In the genomic region with DNA sequence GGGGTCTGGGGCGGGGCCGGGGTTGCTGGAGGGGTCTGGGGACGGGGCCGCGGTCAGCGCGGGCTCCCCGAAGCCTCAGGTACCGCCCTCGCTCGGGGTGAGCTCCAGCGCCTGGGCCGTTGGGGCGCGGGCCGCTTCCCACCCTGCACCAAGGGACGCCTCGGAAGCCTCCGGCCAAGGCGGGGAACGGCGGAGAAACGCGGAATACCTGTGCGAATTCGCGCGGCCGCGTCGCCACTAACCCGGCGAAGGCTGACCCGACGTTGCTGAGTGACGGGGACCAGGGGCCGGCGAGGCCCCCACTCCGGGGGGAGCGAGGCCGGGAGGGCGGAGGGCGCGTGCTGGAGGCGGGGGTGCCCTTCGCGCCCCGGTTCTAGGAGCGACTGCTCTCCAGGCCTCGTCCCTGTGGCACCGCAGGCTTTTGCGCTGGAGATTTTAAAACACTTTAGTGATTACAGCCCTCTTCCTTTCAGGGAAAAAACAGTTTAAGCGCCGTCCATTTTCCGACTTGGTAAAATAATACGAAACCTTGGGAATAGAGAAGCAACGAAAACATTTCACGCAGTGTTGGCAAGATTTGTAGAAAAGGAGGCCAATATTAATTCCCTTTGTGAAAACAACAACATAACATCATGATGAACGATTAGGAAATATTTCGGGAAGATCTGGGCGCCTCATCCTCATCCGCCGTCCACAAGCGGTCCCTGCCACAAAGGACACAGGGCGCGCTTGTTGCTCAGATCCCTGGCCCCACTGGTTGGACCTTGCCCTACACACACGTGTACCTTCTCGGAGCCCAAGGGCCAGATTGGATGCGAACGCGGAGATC, we compare ENCODE assay signal across 8 cellular contexts. TPM values are rescaled to one million over a fixed set of nuclear protein-coding genes. Genes with fewer than 3 reads are reported as not detected.
DNase-seq lines count a peak whose midpoint lies in the region; ATAC-seq and TF ChIP-seq lines count a peak whose summit lies in the region.

No MANE protein-coding gene starts in this region.

- H3K9me3 Mint-ChIP-seq in activated naive CD4-positive, alpha-beta T cell treated with anti-CD3 and anti-CD28 coated beads for 36 hours, result peaks cover 8% of the 10 kb centered on the region
- peaks cover 4% of the 10 kb centered on the region for H3K9me3 Mint-ChIP-seq in activated B cell treated with CpG ODN at 0.5 μM for 24 hours

- no peak for TF ChIP-seq CTCF in activated B cell treated with CpG ODN at 0.5 μM for 24 hours (IDR thresholded peaks at IDR 0.05)
- no peak for TF ChIP-seq CTCF in sigmoid colon (IDR thresholded peaks at IDR 0.05)

- no peak overlapping the region for H3K27ac Mint-ChIP-seq in activated naive CD4-positive, alpha-beta T cell treated with anti-CD3 and anti-CD28 coated beads for 36 hours
- no peak overlapping the region for H3K27ac Mint-ChIP-seq in activated B cell treated with CpG ODN at 0.5 μM for 24 hours

- TF ChIP-seq EP300 in sigmoid colon (IDR thresholded peaks at IDR 0.05), result no peak

- peak overlapping the region; percentile 48 for H3K4me3 Mint-ChIP-seq in activated naive CD4-positive, alpha-beta T cell treated with anti-CD3 and anti-CD28 coated beads for 36 hours
- H3K4me3 Mint-ChIP-seq in activated B cell treated with CpG ODN at 0.5 μM for 24 hours, result peak overlapping the region; percentile 68

- peaks cover 0 to 5% (median 0%) of the 10 kb centered on the region in 4 donors for H3K9me3 ChIP-seq in sigmoid colon

- 2 to 4% methylated on average over 71 of the region's 71 CpGs for WGBS in sigmoid colon, 2 donors

- peak overlapping the region in 3 of 4 donors; percentile 46 to 57 (median 55) for H3K4me3 ChIP-seq in sigmoid colon

- no peak for TF ChIP-seq POLR2A in sigmoid colon (IDR thresholded peaks at IDR 0.05)

- intact Hi-C loops in activated naive CD4-positive, alpha-beta T cell treated with anti-CD3 and anti-CD28 coated beads for 36 hours (cut with micrococcal nuclease), result no loop called here
- intact Hi-C loops in activated B cell treated with CpG ODN at 0.5 μM for 24 hours (cut with micrococcal nuclease), result no loop called here
- intact Hi-C loops in left cardiac atrium (cut with DNase I), result no loop called here
- intact Hi-C loops in sigmoid colon (cut with DNase I), result no loop called here

- CTCF ChIA-PET in activated naive CD4-positive, alpha-beta T cell treated with anti-CD3 and anti-CD28 coated beads for 36 hours (lab: Charles Lee), result interaction anchor here (0.7 kb wide), 1 partner anchor 8 kb away, joined by 3 read pairs; no protein-coding TSS in a partner anchor
- CTCF ChIA-PET in activated B cell treated with CpG ODN at 0.5 μM for 24 hours (lab: Charles Lee), result no interaction called here

- H3K4me1 ChIP-seq in sigmoid colon, result peaks cover 0 to 29% (median 26%) of the 10 kb centered on the region in 4 donors

- peaks cover 4% of the 10 kb centered on the region for H3K36me3 Mint-ChIP-seq in activated naive CD4-positive, alpha-beta T cell treated with anti-CD3 and anti-CD28 coated beads for 36 hours (ENCODE audit: low read depth)
- H3K36me3 Mint-ChIP-seq in activated B cell treated with CpG ODN at 0.5 μM for 24 hours (ENCODE audit: low read depth), result no peaks in the 10 kb centered on the region

- ATAC-seq in activated B cell treated with CpG ODN at 0.5 μM for 24 hours (ENCODE audit: low read depth) (peak; percentile 36), left cardiac atrium (peak; percentile 16 to 36), HG03469 (IDR thresholded peaks at IDR 0.05; ENCODE audit: unreplicated experiment) (no peak)

- DNase-seq in activated naive CD4-positive, alpha-beta T cell treated with anti-CD3 and anti-CD28 coated beads for 36 hours, result no peak
- DNase-seq in activated naive CD4-positive, alpha-beta T cell (lab: John Stamatoyannopoulos, UW), result no peak
- no peak for DNase-seq in activated B cell treated with CpG ODN at 0.5 μM for 24 hours
- DNase-seq in left cardiac atrium, result no peak
- peak; percentile 48 for DNase-seq in sigmoid colon
- no peak for DNase-seq in T1000 (lab: John Stamatoyannopoulos, UW)
- DNase-seq in SKM-1 treated with dmso at 0.1 percent for 144 hours (lab: John Stamatoyannopoulos, UW; ENCODE audit: unreplicated experiment), result no peak

- no peak overlapping the region for H3K27ac ChIP-seq in sigmoid colon

- POLR2A ChIA-PET in activated B cell treated with CpG ODN at 0.5 μM for 24 hours (lab: Charles Lee), result no interaction called here

- peaks cover 11% of the 10 kb centered on the region for H3K4me1 Mint-ChIP-seq in activated naive CD4-positive, alpha-beta T cell treated with anti-CD3 and anti-CD28 coated beads for 36 hours (ENCODE audit: low read depth)
- peaks cover 15% of the 10 kb centered on the region for H3K4me1 Mint-ChIP-seq in activated B cell treated with CpG ODN at 0.5 μM for 24 hours

- H3K27me3 ChIP-seq in sigmoid colon, result peaks cover 28 to 87% (median 38%) of the 10 kb centered on the region in 3 donors

- peaks cover 66% of the 10 kb centered on the region for H3K27me3 Mint-ChIP-seq in activated naive CD4-positive, alpha-beta T cell treated with anti-CD3 and anti-CD28 coated beads for 36 hours (ENCODE audit: low read depth)
- H3K27me3 Mint-ChIP-seq in activated B cell treated with CpG ODN at 0.5 μM for 24 hours, result peaks cover 59% of the 10 kb centered on the region

- no peaks in the 10 kb centered on the region for H3K36me3 ChIP-seq in sigmoid colon

RNA-seq across cellular contexts. Expression of a gene that starts 1.0 kb away (rescaled TPM):
- under 1 TPM in 1 of 2 experiments, not detected in 1; 0.15 TPM for total RNA-seq in activated naive CD4-positive, alpha-beta T cell treated with anti-CD3 and anti-CD28 coated beads for 36 hours
- 2.2 and 2.3 TPM in 2 replicates for total RNA-seq in activated B cell treated with CpG ODN at 0.5 μM for 24 hours
- total RNA-seq in left cardiac atrium, result under 1 TPM in 1 of 2 donors, not detected in 1; 0.05 TPM
- 1 to 10 TPM; 1.5 to 3.9 (median 2.8) TPM for total RNA-seq in sigmoid colon
- 10 to 100 TPM in 2 of 3 donors, 1 to 10 TPM in 1; 5.2 to 31.9 (median 10.8) TPM for polyA plus RNA-seq in sigmoid colon
